14 cellular contexts compared by ENCODE assay signal in the genomic region with DNA sequence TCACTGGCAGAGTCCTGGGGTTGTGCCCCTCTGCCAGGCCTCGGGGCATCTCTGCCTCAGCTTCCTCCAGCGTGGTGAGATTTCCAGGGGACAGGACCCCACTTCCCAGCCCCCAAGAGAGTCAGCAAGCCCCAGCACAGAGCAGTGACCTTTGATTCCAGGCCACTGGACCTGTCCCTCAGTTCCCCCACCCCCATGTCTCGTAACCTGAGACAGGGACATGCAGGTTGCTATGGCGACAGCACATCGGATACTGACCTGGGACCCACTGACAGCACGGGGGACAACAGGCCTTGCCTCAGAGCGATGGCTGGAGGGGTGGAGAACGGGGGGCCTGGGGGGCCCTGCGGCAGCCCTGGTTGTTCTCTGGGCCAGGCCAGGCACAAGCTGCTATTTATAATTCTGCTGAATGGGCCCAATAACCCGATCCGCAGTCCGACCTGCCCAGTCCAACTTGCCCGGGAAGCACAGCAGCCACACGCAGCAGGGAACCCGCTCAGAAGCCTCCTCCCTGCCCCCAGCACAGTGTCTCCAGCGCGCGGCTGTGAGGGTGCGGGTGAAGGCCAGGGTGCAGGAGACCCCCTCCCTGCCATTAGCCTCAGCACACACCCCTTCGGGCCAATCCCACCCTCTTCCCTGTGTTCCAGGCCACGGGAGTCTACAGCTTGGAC.
DNase-seq lines count a peak whose midpoint lies in the region; ATAC-seq and TF ChIP-seq lines count a peak whose summit lies in the region.
"Had no signal": no experiment of that assay in that cellular context is flagged by ENCODE, and none has a peak within 500 bp of the region (broad histone marks: within the 10 kb centered on the region; RNA-seq: fewer than 3 reads in every experiment).

No MANE protein-coding gene starts in this region.

- DNase-seq in NCI-H2029 (lab: John Stamatoyannopoulos, UW) (peak; percentile 24), NCI-H2029 treated with DMSO at 0.1 percent for 48 hours (lab: John Stamatoyannopoulos, UW) (no peak), NCI-H2227 treated with DMSO at 0.1 percent for 48 hours (lab: John Stamatoyannopoulos, UW) (peak; percentile 29), LoVo (ENCODE audit: low spot score) (no peak)
- DNase-seq in NK-92 treated with Interleukin-12 subunit alpha and Interleukin-12 subunit beta, amount 100 ng/mL, for 24 hours (lab: John Stamatoyannopoulos, UW), result no peak
- DNase-seq: activated T-cell treated with anti-CD3 and anti-CD28 coated beads, Interleukin-2, amount 50 U/mL, for 24 hours; CD4-positive, CD25-positive, alpha-beta regulatory T cell; SHP77 treated with DMSO at 0.1 percent for 48 hours; T1000; tibial artery had no signal

- H3K4me3 ChIP-seq in iPS-15b (ENCODE audit: low read depth, low read length) (peak overlapping the region; percentile 50), parathyroid adenoma (ENCODE audit: low read depth, low read length) (no peak overlapping the region)
- H3K4me3 ChIP-seq: tibial artery had no signal

- peak overlapping the region; percentile 70 for H2AFZ ChIP-seq in parathyroid adenoma

- H3K27ac ChIP-seq in parathyroid adenoma, result peak overlapping the region; percentile 69
- H3K27ac ChIP-seq: tibial artery had no signal

- no peak overlapping the region for H3K4me2 ChIP-seq in parathyroid adenoma (ENCODE audit: low read length)

- H3K36me3 ChIP-seq in iPS-15b (ENCODE audit: control insufficient read depth, insufficient read depth, low read length) (no peaks in the 10 kb centered on the region), parathyroid adenoma (ENCODE audit: control insufficient read depth, insufficient read depth, low read length) (no peaks in the 10 kb centered on the region)
- H3K36me3 ChIP-seq: tibial artery had no signal

- no peak for ATAC-seq in HG03196 (IDR thresholded peaks at IDR 0.05; ENCODE audit: unreplicated experiment)
- ATAC-seq: stimulated activated memory B cell treated with anti-CD40 and anti-IgM and Interleukin-4, amounts not matched to agents 10 μg/mL and 1 μg/mL and 100 μg/mL, for 72 hours had no signal

- H3K9ac ChIP-seq in iPS-15b (ENCODE audit: low read depth, low read length) (no peak overlapping the region), parathyroid adenoma (no peak overlapping the region)

- H3K9me3 ChIP-seq in iPS-15b (ENCODE audit: control insufficient read depth, insufficient read depth, low read length) (no peaks in the 10 kb centered on the region), parathyroid adenoma (ENCODE audit: control insufficient read depth, low read length) (no peaks in the 10 kb centered on the region)
- H3K9me3 ChIP-seq: tibial artery had no signal

- no peak for TF ChIP-seq CTCF in parathyroid adenoma (IDR thresholded peaks at IDR 0.05)

- H3K27me3 ChIP-seq in iPS-15b (ENCODE audit: control insufficient read depth, insufficient read depth, low read length) (no peaks in the 10 kb centered on the region), parathyroid adenoma (ENCODE audit: control insufficient read depth, insufficient read depth, low read length) (no peaks in the 10 kb centered on the region)

- H3K79me2 ChIP-seq in parathyroid adenoma, result no peaks in the 10 kb centered on the region

- H3K4me1 ChIP-seq in iPS-15b (ENCODE audit: control insufficient read depth, insufficient read depth, low read length) (no peaks in the 10 kb centered on the region), parathyroid adenoma (peaks cover 31% of the 10 kb centered on the region)

Comparison
In these comparisons a context has a peak if more than half of its experiments do, and no peak if none do; other contexts are left out.
1. DNase-seq: peak in NCI-H2029 (single experiment) and NCI-H2227 treated with DMSO at 0.1 percent for 48 hours (single experiment); none in NCI-H2029 treated with DMSO at 0.1 percent for 48 hours (single experiment), LoVo (single experiment) and NK-92 treated with Interleukin-12 subunit alpha and Interleukin-12 subunit beta, amount 100 ng/mL, for 24 hours (single experiment).